Comparison of ENCODE assay signal across 11 cellular contexts in genomic region chr18:457533-457932, GRCh38. TPM values are rescaled to one million over a fixed set of nuclear protein-coding genes. Genes with fewer than 3 reads are reported as not detected.
DNase-seq lines count a peak whose midpoint lies in the region; ATAC-seq and TF ChIP-seq lines count a peak whose summit lies in the region.
"Had no signal": no experiment of that assay in that cellular context is flagged by ENCODE, and none has a peak within 500 bp of the region (broad histone marks: within the 10 kb centered on the region; RNA-seq: fewer than 3 reads in every experiment).

No MANE protein-coding gene starts in this region.

- ATAC-seq in Right ventricle myocardium superior (ENCODE audit: poor library complexity) (peak; percentile 42), GM18502 (IDR thresholded peaks at IDR 0.05; ENCODE audit: poor library complexity, unreplicated experiment) (no peak), GM18498 (IDR thresholded peaks at IDR 0.05; ENCODE audit: unreplicated experiment) (no peak)
- no peak for ATAC-seq in naive thymus-derived CD8-positive, alpha-beta T cell
- ATAC-seq in activated T-helper 17 cell treated with anti-CD3 and anti-CD28 coated beads, Interleukin-2, amount 50 U/mL, for 72 hours (replicated peaks) = no peak

- intact Hi-C loops in Right ventricle myocardium superior (cut with DNase I) = no loop called here
- intact Hi-C loops in cardiac septum (cut with DNase I) = loop anchor here (5.0 kb wide), 1 partner anchor 125 kb away; no protein-coding TSS in a partner anchor

- H3K4me1 Mint-ChIP-seq in nephron = peaks cover 47% of the 10 kb centered on the region
- no peaks in the 10 kb centered on the region for H3K4me1 Mint-ChIP-seq in naive thymus-derived CD8-positive, alpha-beta T cell
- no peaks in the 10 kb centered on the region for H3K4me1 Mint-ChIP-seq in activated T-helper 17 cell treated with anti-CD3 and anti-CD28 coated beads, Interleukin-2, amount 50 U/mL, for 72 hours

- peak overlapping the region in 2 of 3 experiments; percentile 14 to 83 for H3K4me3 Mint-ChIP-seq in nephron
- H3K4me3 Mint-ChIP-seq in naive thymus-derived CD8-positive, alpha-beta T cell = no peak overlapping the region
- no peak overlapping the region for H3K4me3 Mint-ChIP-seq in activated T-helper 17 cell treated with anti-CD3 and anti-CD28 coated beads, Interleukin-2, amount 50 U/mL, for 72 hours

- TF ChIP-seq CTCF in nephron (IDR thresholded peaks at IDR 0.05; ENCODE audit: unreplicated experiment in 3 of 3) = no peak

- H3K36me3 Mint-ChIP-seq in nephron (ENCODE audit: low read depth) = peaks cover 12% of the 10 kb centered on the region
- H3K36me3 Mint-ChIP-seq in naive thymus-derived CD8-positive, alpha-beta T cell = peaks cover 0 to 14% (median 0%) of the 10 kb centered on the region in 3 donors
- H3K36me3 Mint-ChIP-seq in activated T-helper 17 cell treated with anti-CD3 and anti-CD28 coated beads, Interleukin-2, amount 50 U/mL, for 72 hours (ENCODE audit: low read depth) = no peaks in the 10 kb centered on the region

- H3K27me3 Mint-ChIP-seq in nephron (ENCODE audit: low read depth) = peaks cover 8% of the 10 kb centered on the region
- H3K27me3 Mint-ChIP-seq in naive thymus-derived CD8-positive, alpha-beta T cell = peaks cover 17 to 63% (median 20%) of the 10 kb centered on the region in 5 donors
- H3K27me3 Mint-ChIP-seq in activated T-helper 17 cell treated with anti-CD3 and anti-CD28 coated beads, Interleukin-2, amount 50 U/mL, for 72 hours = peaks cover 17% of the 10 kb centered on the region

- peaks cover 9% of the 10 kb centered on the region for H3K9me3 Mint-ChIP-seq in nephron
- H3K9me3 Mint-ChIP-seq in naive thymus-derived CD8-positive, alpha-beta T cell = peaks cover 0 to 37% (median 17%) of the 10 kb centered on the region in 9 donors
- H3K9me3 Mint-ChIP-seq in activated T-helper 17 cell treated with anti-CD3 and anti-CD28 coated beads, Interleukin-2, amount 50 U/mL, for 72 hours = peaks cover 4% of the 10 kb centered on the region

- H3K27ac Mint-ChIP-seq in nephron = peak overlapping the region; percentile 97 to 99 (median 98)
- no peak overlapping the region for H3K27ac Mint-ChIP-seq in naive thymus-derived CD8-positive, alpha-beta T cell
- no peak overlapping the region for H3K27ac Mint-ChIP-seq in activated T-helper 17 cell treated with anti-CD3 and anti-CD28 coated beads, Interleukin-2, amount 50 U/mL, for 72 hours

- POLR2A ChIA-PET in naive thymus-derived CD8-positive, alpha-beta T cell (lab: Charles Lee) = no interaction called here

- no peak for DNase-seq in Right ventricle myocardium superior
- no peak for DNase-seq in cardiac septum (ENCODE audit: low spot score)
- DNase-seq in fibroblast of gingiva (ENCODE audit: low read depth) = peak; percentile 88
- no peak for DNase-seq in naive thymus-derived CD8-positive, alpha-beta T cell
- DNase-seq: activated CD8-positive, alpha-beta memory T cell treated with anti-CD3 and anti-CD28 coated beads, Interleukin-2, amount 50 U/mL, for 4 hours; effector CD8-positive, alpha-beta T cell; NCI-H446 had no signal

RNA-seq across cellular contexts. Expression of gene COLEC12, which starts 43.0 kb away (rescaled TPM):
- total RNA-seq in Right ventricle myocardium superior (9.1 TPM), cardiac septum (5.5 TPM)
- total RNA-seq in naive thymus-derived CD8-positive, alpha-beta T cell = under 1 TPM in 1 of 2 experiments, not detected in 1; 0.13 TPM
- polyA plus RNA-seq in naive thymus-derived CD8-positive, alpha-beta T cell = not detected
- not detected for total RNA-seq in activated T-helper 17 cell treated with anti-CD3 and anti-CD28 coated beads, Interleukin-2, amount 50 U/mL, for 72 hours

Comparison
In these comparisons a context has a peak if more than half of its experiments do, and no peak if none do; other contexts are left out.
1. H3K27ac Mint-ChIP-seq: peak in nephron (3 of 3); none in naive thymus-derived CD8-positive, alpha-beta T cell (0 of 10) and activated T-helper 17 cell treated with anti-CD3 and anti-CD28 coated beads, Interleukin-2, amount 50 U/mL, for 72 hours (single experiment).
2. H3K4me3 Mint-ChIP-seq: peak in nephron (2 of 3); none in naive thymus-derived CD8-positive, alpha-beta T cell (0 of 10) and activated T-helper 17 cell treated with anti-CD3 and anti-CD28 coated beads, Interleukin-2, amount 50 U/mL, for 72 hours (single experiment).